Comparison of ENCODE assay signal across 14 cellular contexts in genomic region chr22:28541137-28541536, GRCh38.
DNase-seq lines count a peak whose midpoint lies in the region; ATAC-seq and TF ChIP-seq lines count a peak whose summit lies in the region.
"Had no signal": no experiment of that assay in that cellular context is flagged by ENCODE, and none has a peak within 500 bp of the region (broad histone marks: within the 10 kb centered on the region; RNA-seq: fewer than 3 reads in every experiment).

No MANE protein-coding gene starts in this region.

- H3K79me2 ChIP-seq in GM23338 (replicated peaks; ENCODE audit: insufficient read depth), result no peaks in the 10 kb centered on the region

- H3K9me3 Mint-ChIP-seq in GM23338 (peaks cover 12% of the 10 kb centered on the region; the same call in 2 of the 3 replicates), WTC11 (peaks cover 23% of the 10 kb centered on the region)
- H3K9me3 Mint-ChIP-seq in activated T-cell treated with anti-CD3 and anti-CD28 coated beads, Interleukin-2, amount 50 U/mL, for 24 hours, result peaks cover 2% of the 10 kb centered on the region

- H3K4me3 Mint-ChIP-seq in GM23338, result no peak overlapping the region
- no peak overlapping the region for H3K4me3 Mint-ChIP-seq in WTC11
- no peak overlapping the region for H3K4me3 Mint-ChIP-seq in activated T-cell treated with anti-CD3 and anti-CD28 coated beads, Interleukin-2, amount 50 U/mL, for 24 hours
- H3K4me3 Mint-ChIP-seq: CD4-positive, CD25-positive, alpha-beta regulatory T cell had no signal

- H3K27ac ChIP-seq in GM23338 (ENCODE audit: low read depth) (no peak overlapping the region), spleen (no peak overlapping the region)
- H3K27ac ChIP-seq: BLaER1 treated with 17β-estradiol and CSF1 and Interleukin-3, amounts not matched to agents 10 nM and 100 nM had no signal

- intact Hi-C loops in spleen (cut with DNase I; ENCODE audit: low total_unique reads) (no loop called here), left cardiac atrium (cut with DNase I) (no loop called here)

- H3K4me1 ChIP-seq in GM23338 (ENCODE audit: insufficient read depth), result peaks cover 13% of the 10 kb centered on the region
- no peaks in the 10 kb centered on the region for H3K4me1 ChIP-seq in spleen
- H3K4me1 ChIP-seq: BLaER1 treated with 17β-estradiol and CSF1 and Interleukin-3, amounts not matched to agents 10 nM and 100 nM had no signal

- TF ChIP-seq POLR2A in spleen (IDR thresholded peaks at IDR 0.05), result no peak

- no peak overlapping the region; the same call in 1 of the 2 replicates for H3K27ac Mint-ChIP-seq in GM23338
- H3K27ac Mint-ChIP-seq in WTC11, result no peak overlapping the region
- no peak overlapping the region for H3K27ac Mint-ChIP-seq in activated T-cell treated with anti-CD3 and anti-CD28 coated beads, Interleukin-2, amount 50 U/mL, for 24 hours
- H3K27ac Mint-ChIP-seq: CD4-positive, CD25-positive, alpha-beta regulatory T cell had no signal

- H3K36me3 Mint-ChIP-seq in GM23338 (ENCODE audit: low read depth) (peaks cover 6% of the 10 kb centered on the region; the same call in 1 of the 3 replicates), WTC11 (peaks cover 5% of the 10 kb centered on the region)
- H3K36me3 Mint-ChIP-seq in activated T-cell treated with anti-CD3 and anti-CD28 coated beads, Interleukin-2, amount 50 U/mL, for 24 hours (ENCODE audit: low read depth), result no peaks in the 10 kb centered on the region
- H3K36me3 Mint-ChIP-seq: CD4-positive, CD25-positive, alpha-beta regulatory T cell had no signal

- peaks cover 5% of the 10 kb centered on the region for H3K27me3 Mint-ChIP-seq in GM23338 (ENCODE audit: insufficient read depth, low read depth, poor library complexity)
- peaks cover 2% of the 10 kb centered on the region; the same call in 1 of the 2 replicates for H3K27me3 Mint-ChIP-seq in WTC11 (ENCODE audit: low read depth)
- peaks cover 3% of the 10 kb centered on the region for H3K27me3 Mint-ChIP-seq in activated T-cell treated with anti-CD3 and anti-CD28 coated beads, Interleukin-2, amount 50 U/mL, for 24 hours

- H3F3A ChIP-seq in GM23338 (replicated peaks; ENCODE audit: low read depth), result no peaks in the 10 kb centered on the region

- 67 to 82% (median 78%) methylated on average over 2 of the region's 2 CpGs for WGBS in spleen, 5 donors

- H3K4me3 ChIP-seq in GM23338 (no peak overlapping the region), spleen (no peak overlapping the region)
- H3K4me3 ChIP-seq: BLaER1 treated with 17β-estradiol and CSF1 and Interleukin-3, amounts not matched to agents 10 nM and 100 nM; GM12878 had no signal

- DNase-seq in GM23338 (ENCODE audit: low spot score) (peak; percentile 44), WTC11 (ENCODE audit: low spot score) (no peak), iPS DF 19.7 (ENCODE audit: low read depth, low spot score) (peak; percentile 33), iPS-NIHi7 (ENCODE audit: extremely low spot score) (peak; percentile 29), spleen (no peak), left cardiac atrium (no peak), NCI-H69 (lab: John Stamatoyannopoulos, UW) (no peak)
- DNase-seq in activated T-cell treated with anti-CD3 and anti-CD28 coated beads, Interleukin-2, amount 50 U/mL, for 24 hours, result no peak
- DNase-seq: ACHN; CD4-positive, CD25-positive, alpha-beta regulatory T cell; DMS53; IMR-90 had no signal

- H3K4me1 Mint-ChIP-seq in GM23338 (peaks cover 15% of the 10 kb centered on the region), WTC11 (peaks cover 14% of the 10 kb centered on the region)
- no peaks in the 10 kb centered on the region for H3K4me1 Mint-ChIP-seq in activated T-cell treated with anti-CD3 and anti-CD28 coated beads, Interleukin-2, amount 50 U/mL, for 24 hours (ENCODE audit: low read depth)
- H3K4me1 Mint-ChIP-seq: CD4-positive, CD25-positive, alpha-beta regulatory T cell had no signal

- H3K27me3 ChIP-seq in GM23338 (ENCODE audit: insufficient read depth), result no peaks in the 10 kb centered on the region
- no peaks in the 10 kb centered on the region for H3K27me3 ChIP-seq in spleen (replicated peaks in 1 of 7)
- H3K27me3 ChIP-seq: BLaER1 treated with 17β-estradiol and CSF1 and Interleukin-3, amounts not matched to agents 10 nM and 100 nM had no signal

- H3K9me3 ChIP-seq in spleen, result peaks cover 0 to 15% (median 5%) of the 10 kb centered on the region in 8 donors

- CTCF ChIA-PET in WTC11 (lab: Charles Lee), result no interaction called here

- H4K20me1 ChIP-seq in GM23338 (replicated peaks; ENCODE audit: insufficient read depth), result no peaks in the 10 kb centered on the region
- H4K20me1 ChIP-seq: BLaER1 treated with 17β-estradiol and CSF1 and Interleukin-3, amounts not matched to agents 10 nM and 100 nM had no signal

- ATAC-seq in GM23338 (peak; percentile 96), WTC11 (peak; percentile 90), left cardiac atrium (no peak)
- ATAC-seq: GM12878 had no signal

- POLR2A ChIA-PET in WTC11 (lab: Charles Lee), result no interaction called here

- H3K4me2 ChIP-seq in GM23338, result peak overlapping the region; percentile 46
- H3K4me2 ChIP-seq: BLaER1 treated with 17β-estradiol and CSF1 and Interleukin-3, amounts not matched to agents 10 nM and 100 nM had no signal

- H3K36me3 ChIP-seq in GM23338 (ENCODE audit: insufficient read depth) (no peaks in the 10 kb centered on the region), spleen (no peaks in the 10 kb centered on the region)
- H3K36me3 ChIP-seq: BLaER1 treated with 17β-estradiol and CSF1 and Interleukin-3, amounts not matched to agents 10 nM and 100 nM had no signal

- no peaks in the 10 kb centered on the region for H3K9me2 ChIP-seq in GM23338 (ENCODE audit: insufficient read depth)

- no peak for TF ChIP-seq CTCF in GM23338 (conservative IDR thresholded peaks at IDR 0.05; ENCODE audit: low read depth in 2 of 2)
- no peak for TF ChIP-seq CTCF in WTC11 (IDR thresholded peaks at IDR 0.05)
- TF ChIP-seq CTCF in spleen (IDR thresholded peaks at IDR 0.05 in 8 of 11, conservative IDR thresholded peaks at IDR 0.05 in 3 of 11), result no peak

- H2AFZ ChIP-seq in GM23338, result no peak overlapping the region

TF ChIP-seq in GM23338, 12 proteins besides CTCF, POLR2A, EP300 and RAD21 (continues in another document):
- TF ChIP-seq NANOG (IDR thresholded peaks at IDR 0.05; ENCODE audit: borderline replicate concordance), result peak; percentile 52

TF ChIP-seq in WTC11, 78 proteins besides CTCF, POLR2A, EP300 and RAD21:
- TF ChIP-seq ZSCAN18 (CRISPR knock-in tag; IDR thresholded peaks at IDR 0.05), result no peak
- no peak for TF ChIP-seq ZBTB21 (CRISPR knock-in tag; IDR thresholded peaks at IDR 0.05; ENCODE audit: borderline replicate concordance)
- no peak for TF ChIP-seq JUN (CRISPR knock-in tag; IDR thresholded peaks at IDR 0.05)
- TF ChIP-seq IRF2 (CRISPR knock-in tag; IDR thresholded peaks at IDR 0.05; ENCODE audit: borderline replicate concordance, low read depth), result no peak
- TF ChIP-seq E2F4 (CRISPR knock-in tag; IDR thresholded peaks at IDR 0.05; ENCODE audit: borderline replicate concordance, low read depth), result no peak
- TF ChIP-seq E2F5 (CRISPR knock-in tag; IDR thresholded peaks at IDR 0.05), result no peak

Comparison
In these comparisons a context has a peak if more than half of its experiments do, and no peak if none do; other contexts are left out.
1. ATAC-seq: peak in GM23338 (single experiment) and WTC11 (single experiment); none in left cardiac atrium (0 of 2).
2. DNase-seq: peak in GM23338 (single experiment), iPS DF 19.7 (single experiment) and iPS-NIHi7 (single experiment); none in WTC11 (single experiment), activated T-cell treated with anti-CD3 and anti-CD28 coated beads, Interleukin-2, amount 50 U/mL, for 24 hours (single experiment), spleen (single experiment), left cardiac atrium (single experiment) and NCI-H69 (single experiment).